In the genomic region with DNA sequence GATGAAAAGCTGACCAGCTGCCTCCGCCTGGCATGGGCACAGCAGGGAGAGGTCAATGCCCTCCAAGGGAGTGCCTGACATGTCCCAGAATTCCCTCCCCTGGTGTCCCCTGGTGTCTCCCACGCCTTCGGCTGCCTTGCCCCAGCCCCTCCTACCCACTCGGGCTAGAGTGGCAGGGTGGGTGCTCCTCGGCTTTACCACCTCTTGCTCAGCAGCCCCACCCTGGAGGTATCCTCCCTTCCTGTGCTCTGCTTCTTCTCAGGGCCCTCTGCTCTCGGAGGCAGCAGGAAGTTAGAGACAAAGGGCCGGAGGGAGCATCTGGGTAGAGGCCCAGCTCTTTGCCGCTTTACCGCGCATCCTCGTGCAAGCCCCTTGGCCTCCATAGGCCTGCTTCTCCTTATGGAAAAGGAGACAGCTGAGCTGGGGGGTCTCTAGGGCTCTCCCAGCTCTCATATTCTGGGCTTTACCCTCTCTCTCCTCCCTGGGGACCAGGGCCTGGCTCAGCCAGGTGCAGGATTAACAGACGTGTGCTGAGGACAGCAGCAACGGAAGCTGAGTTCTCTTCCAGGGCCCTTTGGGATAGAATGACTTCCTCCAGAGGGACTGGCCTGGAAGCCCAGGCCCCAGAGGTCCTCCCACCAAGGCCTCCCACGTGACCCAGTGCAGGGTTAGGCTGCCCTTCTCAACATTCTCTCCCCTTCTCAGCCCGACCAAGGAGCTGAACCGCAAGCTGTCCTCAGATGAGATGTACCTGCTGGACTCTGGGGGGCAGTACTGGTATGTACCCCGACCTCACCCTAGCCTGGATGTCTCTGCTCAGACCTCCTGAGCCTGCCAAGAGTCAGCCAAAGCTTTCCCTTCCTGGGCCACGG, we compare ENCODE assay signal across 10 cellular contexts. TPM values are rescaled to one million over a fixed set of nuclear protein-coding genes. Genes with fewer than 3 reads are reported as not detected.
DNase-seq lines count a peak whose midpoint lies in the region; ATAC-seq and TF ChIP-seq lines count a peak whose summit lies in the region.
"Had no signal": no experiment of that assay in that cellular context is flagged by ENCODE, and none has a peak within 500 bp of the region (broad histone marks: within the 10 kb centered on the region; RNA-seq: fewer than 3 reads in every experiment).

No MANE protein-coding gene starts in this region.

- peak overlapping the region; percentile 84 for H3K27ac Mint-ChIP-seq in activated naive CD4-positive, alpha-beta T cell treated with anti-CD3 and anti-CD28 coated beads, Interleukin-2, amount 50 U/mL, for 24 hours

- H3K4me1 Mint-ChIP-seq in activated naive CD4-positive, alpha-beta T cell treated with anti-CD3 and anti-CD28 coated beads, Interleukin-2, amount 50 U/mL, for 24 hours, result peaks cover 67% of the 10 kb centered on the region

- ATAC-seq in stimulated activated naive CD8-positive, alpha-beta T cell treated with anti-CD3 and anti-CD28 coated beads, Interleukin-15, Interleukin-2, amounts not matched to agents 100 U/mL and 50 U/mL, for 24 hours, result peak; percentile 61
- no peak for ATAC-seq in heart left ventricle

- 52 to 73% (median 63%) methylated on average over 14 to 18 of the region's 18 CpGs for WGBS in heart left ventricle, 4 donors

- no peaks in the 10 kb centered on the region for H3K36me3 Mint-ChIP-seq in activated naive CD4-positive, alpha-beta T cell treated with anti-CD3 and anti-CD28 coated beads, Interleukin-2, amount 50 U/mL, for 24 hours

- H3K36me3 ChIP-seq in heart left ventricle, result no peaks in the 10 kb centered on the region

- H3K4me3 ChIP-seq in heart left ventricle, result no peak overlapping the region

- TF ChIP-seq POLR2A in heart left ventricle (IDR thresholded peaks at IDR 0.05), result no peak

- H3K9me3 Mint-ChIP-seq in activated naive CD4-positive, alpha-beta T cell treated with anti-CD3 and anti-CD28 coated beads, Interleukin-2, amount 50 U/mL, for 24 hours, result no peaks in the 10 kb centered on the region

- TF ChIP-seq EP300 in Ishikawa (IDR thresholded peaks at IDR 0.05; ENCODE audit: borderline replicate concordance), result no peak

- H3K4me3 Mint-ChIP-seq in activated naive CD4-positive, alpha-beta T cell treated with anti-CD3 and anti-CD28 coated beads, Interleukin-2, amount 50 U/mL, for 24 hours, result peak overlapping the region; percentile 64

- H3K27ac ChIP-seq in heart left ventricle, result peak overlapping the region in 1 of 12 donors; percentile 44
- H3K27ac ChIP-seq: HL-60 had no signal

- H3K4me1 ChIP-seq in heart left ventricle, result peaks cover 0 to 41% (median 0%) of the 10 kb centered on the region in 12 donors

- TF ChIP-seq CTCF in heart left ventricle (IDR thresholded peaks at IDR 0.05), result no peak

- peak; percentile 36; the same call in 1 of the 2 replicates for TF ChIP-seq RAD21 in Ishikawa (IDR thresholded peaks at IDR 0.05; ENCODE audit: low read depth)

- no peaks in the 10 kb centered on the region for H3K9me3 ChIP-seq in heart left ventricle

- intact Hi-C loops in heart left ventricle (cut with DNase I), result loop anchor here in 2 of 10 donors (5.0 to 10.0 kb wide), 2 partner anchors 66 to 149 kb away; a partner anchor contains a TSS

- DNase-seq in activated effector memory CD4-positive, alpha-beta T cell treated with Interleukin-2 at 50 U/mL for 16 hours, result peak; percentile 33
- DNase-seq in activated effector memory CD4-positive, alpha-beta T cell treated with anti-CD3 and anti-CD28 coated beads, Interleukin-2, amount 50 U/mL, for 16 hours, result no peak
- DNase-seq in stimulated activated naive CD8-positive, alpha-beta T cell treated with anti-CD3 and anti-CD28 coated beads, Interleukin-15, Interleukin-2, amounts not matched to agents 100 U/mL and 50 U/mL, for 24 hours, result peak; percentile 27
- DNase-seq in GM19238 (ENCODE audit: insufficient read length, low spot score) (no peak), NCI-H2029 (lab: John Stamatoyannopoulos, UW) (no peak), heart left ventricle (no peak)

- H3K27me3 Mint-ChIP-seq in activated naive CD4-positive, alpha-beta T cell treated with anti-CD3 and anti-CD28 coated beads, Interleukin-2, amount 50 U/mL, for 24 hours, result no peaks in the 10 kb centered on the region

- H3K27me3 ChIP-seq in heart left ventricle, result peaks cover 0 to 4% (median 0%) of the 10 kb centered on the region in 9 donors

TF ChIP-seq in Ishikawa, 13 proteins besides CTCF, POLR2A, EP300 and RAD21:
- no peak for TF ChIP-seq EGR1 (IDR thresholded peaks at IDR 0.05)
- TF ChIP-seq, protein P1, sequence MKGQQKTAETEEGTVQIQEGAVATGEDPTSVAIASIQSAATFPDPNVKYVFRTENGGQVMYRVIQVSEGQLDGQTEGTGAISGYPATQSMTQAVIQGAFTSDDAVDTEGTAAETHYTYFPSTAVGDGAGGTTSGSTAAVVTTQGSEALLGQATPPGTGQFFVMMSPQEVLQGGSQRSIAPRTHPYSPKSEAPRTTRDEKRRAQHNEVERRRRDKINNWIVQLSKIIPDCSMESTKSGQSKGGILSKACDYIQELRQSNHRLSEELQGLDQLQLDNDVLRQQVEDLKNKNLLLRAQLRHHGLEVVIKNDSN (IDR thresholded peaks at IDR 0.05), result peak; percentile 44; the same call in 1 of the 2 replicates

RNA-seq across cellular contexts. Expression of a gene that starts 17.2 kb away (rescaled TPM):
- 1 to 10 TPM in 3 of 9 donors, under 1 TPM in 6; 0.19 to 2.1 (median 0.56) TPM for total RNA-seq in heart left ventricle
- under 1 TPM; 0.19 to 0.55 TPM for polyA plus RNA-seq in heart left ventricle
- total RNA-seq: renal cortical epithelial cell had no signal

RNA-seq across cellular contexts. Expression of a gene that starts 23.7 kb away (rescaled TPM):
- 10 to 100 TPM in 1 of 9 donors, 1 to 10 TPM in 6, under 1 TPM in 2; 0.74 to 27.8 (median 1.6) TPM for total RNA-seq in heart left ventricle
- 1 to 10 TPM in 1 of 2 donors, under 1 TPM in 1; 0.61 to 2.4 TPM for polyA plus RNA-seq in heart left ventricle
- total RNA-seq: renal cortical epithelial cell had no signal

Comparison
In these comparisons a context has a peak if more than half of its experiments do, and no peak if none do; other contexts are left out.
1. DNase-seq: peak in activated effector memory CD4-positive, alpha-beta T cell treated with Interleukin-2 at 50 U/mL for 16 hours (single experiment) and stimulated activated naive CD8-positive, alpha-beta T cell treated with anti-CD3 and anti-CD28 coated beads, Interleukin-15, Interleukin-2, amounts not matched to agents 100 U/mL and 50 U/mL, for 24 hours (single experiment); none in activated effector memory CD4-positive, alpha-beta T cell treated with anti-CD3 and anti-CD28 coated beads, Interleukin-2, amount 50 U/mL, for 16 hours (single experiment), GM19238 (single experiment), NCI-H2029 (single experiment) and heart left ventricle (0 of 5).